8 cellular contexts compared by ENCODE assay signal in genomic region chr17:58630883-58631522, GRCh38.
DNase-seq lines count a peak whose midpoint lies in the region; FAIRE-seq and TF ChIP-seq lines count a peak whose summit lies in the region.

No MANE protein-coding gene starts in this region.

- DNase-seq in activated T-helper 9 cell treated with anti-CD3 and anti-CD28 coated beads, Interleukin-2, amount 50 U/mL, for 16 hours (ENCODE audit: low read depth) = peak; percentile 2
- DNase-seq in kidney (no peak), iPS-NIHi11 (ENCODE audit: low spot score) (no peak), NCI-H128 (lab: John Stamatoyannopoulos, UW; ENCODE audit: unreplicated experiment) (no peak)
- peak; percentile 9 for DNase-seq in stimulated activated CD8-positive, alpha-beta memory T cell treated with anti-CD3 and anti-CD28 coated beads, Interleukin-15, amount 100 ng/mL, for 1 hour (ENCODE audit: low read depth)
- no peak for DNase-seq in effector CD4-positive, alpha-beta T cell

- H3K4me1 ChIP-seq in HUES64 (ENCODE audit: insufficient read depth, low read length) (peaks cover 5% of the 10 kb centered on the region; the same call in 1 of the 2 replicates), kidney (ENCODE audit: control insufficient read depth in 1 of 2, insufficient read depth in 1 of 2, low read depth in 1 of 2, low read length in 2 of 2) (no peaks in the 10 kb centered on the region)

- no peak for FAIRE-seq in kidney (lab: Jason Lieb, UNC)

- H3K9ac ChIP-seq in HUES64 (ENCODE audit: low read depth, low read length) (no peak overlapping the region), kidney (ENCODE audit: low read length in 2 of 2) (peak overlapping the region; percentile 37 to 95)

- 33% methylated on average over 9 of the region's 10 CpGs for WGBS in HUES64

- TF ChIP-seq CTCF in kidney (IDR thresholded peaks at IDR 0.05; ENCODE audit: borderline replicate concordance, extremely low read depth, insufficient read depth) = no peak

- peak; percentile 99 for TF ChIP-seq POLR2A in GM19193 (IDR thresholded peaks at IDR 0.05; ENCODE audit: extremely low read depth, insufficient read depth, insufficient read length)

- no peaks in the 10 kb centered on the region for H3K9me3 ChIP-seq in HUES64 (ENCODE audit: insufficient read depth, low read depth, low read length)
- no peaks in the 10 kb centered on the region for H3K9me3 ChIP-seq in kidney (ENCODE audit: control insufficient read depth in 1 of 2, low read length in 2 of 2)

- intact Hi-C loops in kidney (cut with DNase I) = no loop called here

- no peak overlapping the region for H3K4me3 ChIP-seq in HUES64 (ENCODE audit: low read length)
- H3K4me3 ChIP-seq in kidney (ENCODE audit: low read length in 2 of 2) = peak overlapping the region; percentile 72

- H3K27ac ChIP-seq in HUES64 (ENCODE audit: low read depth, low read length) = peak overlapping the region; percentile 19; the same call in 1 of the 2 replicates
- H3K27ac ChIP-seq in kidney (ENCODE audit: low read depth in 2 of 2, low read length in 2 of 2) = peak overlapping the region in 1 of 2 donors; percentile 73

- H3K27me3 ChIP-seq in HUES64 (ENCODE audit: insufficient read depth, low read length) = no peaks in the 10 kb centered on the region

- H3K36me3 ChIP-seq in HUES64 (ENCODE audit: insufficient read depth, low read length) = no peaks in the 10 kb centered on the region
- H3K36me3 ChIP-seq in kidney (ENCODE audit: control insufficient read depth in 1 of 2, insufficient read depth in 2 of 2, low read length in 2 of 2) = no peaks in the 10 kb centered on the region

Comparison
In these comparisons a context has a peak if more than half of its experiments do, and no peak if none do; other contexts are left out.
1. DNase-seq: peak in activated T-helper 9 cell treated with anti-CD3 and anti-CD28 coated beads, Interleukin-2, amount 50 U/mL, for 16 hours (single experiment) and stimulated activated CD8-positive, alpha-beta memory T cell treated with anti-CD3 and anti-CD28 coated beads, Interleukin-15, amount 100 ng/mL, for 1 hour (single experiment); none in kidney (single experiment), effector CD4-positive, alpha-beta T cell (single experiment), iPS-NIHi11 (single experiment) and NCI-H128 (single experiment).